8 cellular contexts compared by ENCODE assay signal in genomic region chr3:190384241-190384863, GRCh38. TPM values are rescaled to one million over a fixed set of nuclear protein-coding genes. Genes with fewer than 3 reads are reported as not detected.
A peak's percentile ranks its signal among the peaks of the same experiment; 100 is the strongest.
DNase-seq lines count a peak whose midpoint lies in the region; ATAC-seq and TF ChIP-seq lines count a peak whose summit lies in the region.

No MANE protein-coding gene starts in this region.

- in situ Hi-C loops in brain microvascular endothelial cell (cut with HindIII; ENCODE audit: low pct_ligation_motif_present, low sequenced_read_pairs): no loop called here

- H3K27me3 ChIP-seq in brain microvascular endothelial cell (replicated peaks): no peaks in the 10 kb centered on the region
- no peaks in the 10 kb centered on the region for H3K27me3 ChIP-seq in lung (ENCODE audit: control insufficient read depth, insufficient read depth)
- no peaks in the 10 kb centered on the region for H3K27me3 ChIP-seq in effector memory CD4-positive, alpha-beta T cell (replicated peaks; ENCODE audit: control insufficient read depth, insufficient read depth, low read length, poor library complexity, severe bottlenecking)

- H3K9me3 ChIP-seq in lung (ENCODE audit: control insufficient read depth in 2 of 2, insufficient read depth in 1 of 2, low read length in 1 of 2): no peaks in the 10 kb centered on the region
- H3K9me3 ChIP-seq in effector memory CD4-positive, alpha-beta T cell (ENCODE audit: control insufficient read depth, low read length): no peaks in the 10 kb centered on the region

- no peaks in the 10 kb centered on the region for H3K4me1 ChIP-seq in lung (ENCODE audit: control insufficient read depth in 2 of 2, insufficient read depth in 2 of 2, low read length in 2 of 2)
- H3K4me1 ChIP-seq in effector memory CD4-positive, alpha-beta T cell (ENCODE audit: control insufficient read depth, insufficient read depth, low read length, poor library complexity, severe bottlenecking): no peaks in the 10 kb centered on the region

- no peak overlapping the region for H3K4me3 ChIP-seq in brain microvascular endothelial cell (ENCODE audit: low read depth, low read length)
- H3K4me3 ChIP-seq in lung: no peak overlapping the region
- H3K4me3 ChIP-seq in effector memory CD4-positive, alpha-beta T cell (ENCODE audit: insufficient read depth, low read depth, low read length, poor library complexity, severe bottlenecking): no peak overlapping the region

- ATAC-seq in GM18868 (IDR thresholded peaks at IDR 0.05; ENCODE audit: unreplicated experiment) (peak; percentile 94), HG03066 (IDR thresholded peaks at IDR 0.05; ENCODE audit: low read depth, unreplicated experiment) (peak; percentile 82), lung (ENCODE audit: insufficient read depth, low FRiP score) (peak; percentile 36)

- WGBS in lung, 2 donors: 37 to 45% methylated on average over 3 of the region's 3 CpGs

- H3K36me3 ChIP-seq in brain microvascular endothelial cell (replicated peaks) (no peaks in the 10 kb centered on the region), lung (ENCODE audit: control insufficient read depth in 2 of 2, insufficient read depth in 2 of 2, low read length in 2 of 2) (no peaks in the 10 kb centered on the region)
- no peaks in the 10 kb centered on the region for H3K36me3 ChIP-seq in effector memory CD4-positive, alpha-beta T cell (ENCODE audit: control insufficient read depth, insufficient read depth, low read length)

- peak; percentile 3 for DNase-seq in COLO668 (lab: John Stamatoyannopoulos, UW; ENCODE audit: unreplicated experiment)
- peak; percentile 32 for DNase-seq in NCI-H69 (lab: John Stamatoyannopoulos, UW)
- DNase-seq in brain microvascular endothelial cell: peak; percentile 67
- DNase-seq in lung (ENCODE audit: low spot score): peak; percentile 55
- no peak for DNase-seq in NCI-H128 (lab: John Stamatoyannopoulos, UW; ENCODE audit: unreplicated experiment)
- DNase-seq in effector memory CD4-positive, alpha-beta T cell: no peak

- H3K27ac ChIP-seq in brain microvascular endothelial cell (no peak overlapping the region), lung (ENCODE audit: low read depth in 1 of 2, low read length in 1 of 2) (no peak overlapping the region)
- H3K27ac ChIP-seq in effector memory CD4-positive, alpha-beta T cell (ENCODE audit: insufficient read depth, low read length, poor library complexity, severe bottlenecking): no peak overlapping the region

- peak; percentile 67 for TF ChIP-seq CTCF in brain microvascular endothelial cell (IDR thresholded peaks at IDR 0.05; ENCODE audit: low read depth, low read length, missing control alignments)
- TF ChIP-seq CTCF in lung (IDR thresholded peaks at IDR 0.05; ENCODE audit: control extremely low read depth, extremely low read depth): peak; percentile 34

RNA-seq across cellular contexts. Expression of gene CLDN16, which starts 3.6 kb away (rescaled TPM):
- 1 to 10 TPM in 1 of 2 donors, under 1 TPM in 1; 0.26 to 2.0 TPM for total RNA-seq in lung
- polyA plus RNA-seq in lung: under 1 TPM; 0.16 to 0.65 TPM

Comparison
In these comparisons a context has a peak if more than half of its experiments do, and no peak if none do; other contexts are left out.
1. DNase-seq: peak in COLO668 (single experiment), NCI-H69 (single experiment), brain microvascular endothelial cell (single experiment) and lung (single experiment); none in NCI-H128 (single experiment) and effector memory CD4-positive, alpha-beta T cell (0 of 3).
2. ATAC-seq: peak in every context shown above with its lines; median percentile 94 in GM18868; 82 in HG03066; 36 in lung.